ENCODE assay signal across 1 cellular context in genomic region chr16:82655315-82655714, GRCh38.
TF ChIP-seq lines count a peak whose summit lies in the region.

No MANE protein-coding gene starts in this region.

TF ChIP-seq in SK-N-SH, 30 proteins besides CTCF, POLR2A, EP300 and RAD21 (continued from another document):
- TF ChIP-seq, protein P1, sequence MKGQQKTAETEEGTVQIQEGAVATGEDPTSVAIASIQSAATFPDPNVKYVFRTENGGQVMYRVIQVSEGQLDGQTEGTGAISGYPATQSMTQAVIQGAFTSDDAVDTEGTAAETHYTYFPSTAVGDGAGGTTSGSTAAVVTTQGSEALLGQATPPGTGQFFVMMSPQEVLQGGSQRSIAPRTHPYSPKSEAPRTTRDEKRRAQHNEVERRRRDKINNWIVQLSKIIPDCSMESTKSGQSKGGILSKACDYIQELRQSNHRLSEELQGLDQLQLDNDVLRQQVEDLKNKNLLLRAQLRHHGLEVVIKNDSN (IDR thresholded peaks at IDR 0.05; ENCODE audit: borderline replicate concordance, low read depth) = no peak
- no peak for TF ChIP-seq RFX5 (IDR thresholded peaks at IDR 0.05; ENCODE audit: low read length)
- TF ChIP-seq SMC3 (IDR thresholded peaks at IDR 0.05; ENCODE audit: low read depth, low read length) = no peak
- TF ChIP-seq NFIC (IDR thresholded peaks at IDR 0.05; ENCODE audit: borderline replicate concordance) = peak; percentile 86
- no peak for TF ChIP-seq MXI1 (IDR thresholded peaks at IDR 0.05; ENCODE audit: low read depth, low read length)
- peak; percentile 47; the same call in 1 of the 2 replicates for TF ChIP-seq ZBTB33 (IDR thresholded peaks at IDR 0.05; ENCODE audit: borderline replicate concordance, low read depth)
- peak; percentile 91 for TF ChIP-seq TCF12 (IDR thresholded peaks at IDR 0.05)
